In the genomic region with DNA sequence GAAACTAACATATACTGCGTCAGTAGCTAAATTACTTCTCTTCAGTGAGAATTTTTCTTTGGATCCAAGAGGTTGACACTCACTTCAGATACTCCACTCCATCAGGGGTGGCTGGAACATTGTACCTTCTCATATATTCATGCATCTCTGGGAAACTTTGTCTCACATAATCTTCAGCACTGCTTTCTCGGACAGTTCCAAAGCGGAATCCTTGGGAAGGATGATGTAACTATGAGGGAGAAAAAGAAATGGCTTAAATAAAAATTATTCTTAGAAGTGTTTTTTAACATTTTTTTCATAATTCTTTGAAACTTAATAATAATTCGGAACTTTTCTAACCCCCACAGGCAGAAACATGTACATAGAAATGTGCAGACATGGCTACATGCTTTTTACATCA, we compare ENCODE assay signal across 24 cellular contexts. TPM values are rescaled to one million over a fixed set of nuclear protein-coding genes. Genes with fewer than 3 reads are reported as not detected.
DNase-seq lines count a peak whose midpoint lies in the region; ATAC-seq and TF ChIP-seq lines count a peak whose summit lies in the region.
"Had no signal": no experiment of that assay in that cellular context is flagged by ENCODE, and none has a peak within 500 bp of the region (broad histone marks: within the 10 kb centered on the region; RNA-seq: fewer than 3 reads in every experiment).

No MANE protein-coding gene starts in this region.

- CTCF ChIA-PET in RWPE1 (lab: Yijun Ruan, JAX) = no interaction called here

- DNase-seq in DMS53 (lab: John Stamatoyannopoulos, UW) (peak; percentile 20), DMS53 treated with DMSO at 0.1 percent for 48 hours (lab: John Stamatoyannopoulos, UW; ENCODE audit: unreplicated experiment) (no peak), RWPE1 (ENCODE audit: low spot score) (peak; percentile 27), endothelial cell (ENCODE audit: low spot score) (peak; percentile 43), renal cortical epithelial cell (ENCODE audit: low read depth) (peak; percentile 4), mucosa of descending colon (no peak), posterior vena cava (ENCODE audit: low spot score) (no peak)
- DNase-seq: 8988T; activated CD4-positive, alpha-beta T cell treated with anti-CD3 and anti-CD28 coated beads for 48 hours; activated CD8-positive, alpha-beta memory T cell treated with anti-CD3 and anti-CD28 coated beads, Interleukin-2, amount 50 U/mL, for 48 hours; activated naive CD4-positive, alpha-beta T cell; dermis blood vessel endothelial cell; DND-41; heart left ventricle; mesenchymal stem cell; NCI-H187 treated with DMSO at 0.1 percent for 48 hours; NCI-H446 treated with DMSO at 0.1 percent for 48 hours; stimulated activated naive CD8-positive, alpha-beta T cell treated with anti-CD3 and anti-CD28 coated beads, Interleukin-15, Interleukin-2, amounts not matched to agents 100 U/mL and 50 U/mL, for 24 hours; T-helper 9 cell; upper lobe of left lung had no signal

- H3K36me3 ChIP-seq in mucosa of descending colon (ENCODE audit: low read depth) = no peaks in the 10 kb centered on the region
- H3K36me3 ChIP-seq: heart left ventricle, upper lobe of left lung had no signal

- intact Hi-C loops in mucosa of descending colon (cut with DNase I, micrococcal nuclease) = no loop called here
- intact Hi-C loops in posterior vena cava (cut with DNase I) = no loop called here

- no peaks in the 10 kb centered on the region for H3K9me3 ChIP-seq in mucosa of descending colon
- H3K9me3 ChIP-seq: heart left ventricle, upper lobe of left lung had no signal

- ATAC-seq in mucosa of descending colon (no peak), HG02798 (IDR thresholded peaks at IDR 0.05; ENCODE audit: poor library complexity, unreplicated experiment) (no peak)
- ATAC-seq: heart left ventricle; stimulated activated naive CD8-positive, alpha-beta T cell treated with anti-CD3 and anti-CD28 coated beads, Interleukin-15, Interleukin-2, amounts not matched to agents 100 U/mL and 50 U/mL, for 24 hours had no signal

- H3K27ac Mint-ChIP-seq in endothelial cell (ENCODE audit: unreplicated experiment) = no peak overlapping the region

- no peak overlapping the region for H3K4me3 Mint-ChIP-seq in endothelial cell (ENCODE audit: unreplicated experiment)
- H3K4me3 Mint-ChIP-seq: neural crest cell had no signal

- no peak overlapping the region for H3K27ac ChIP-seq in RWPE1
- H3K27ac ChIP-seq: C4-2B, heart left ventricle, upper lobe of left lung had no signal

- no peaks in the 10 kb centered on the region for H3K9me3 Mint-ChIP-seq in endothelial cell (ENCODE audit: unreplicated experiment)

- TF ChIP-seq CTCF in RWPE1 (conservative IDR thresholded peaks at IDR 0.05; ENCODE audit: low read depth) = no peak
- TF ChIP-seq CTCF in endothelial cell (IDR thresholded peaks at IDR 0.05; ENCODE audit: unreplicated experiment) = no peak
- TF ChIP-seq CTCF in mucosa of descending colon (IDR thresholded peaks at IDR 0.05) = no peak

- peaks cover 43% of the 10 kb centered on the region for H3K4me1 Mint-ChIP-seq in endothelial cell (ENCODE audit: unreplicated experiment)
- H3K4me1 Mint-ChIP-seq: neural crest cell had no signal

- POLR2A ChIA-PET in RWPE1 (lab: Yijun Ruan, JAX; ENCODE audit: low non-redundant PET) = no interaction called here

- peaks cover 2% of the 10 kb centered on the region for H3K27me3 Mint-ChIP-seq in endothelial cell (ENCODE audit: unreplicated experiment)

- H3K36me3 Mint-ChIP-seq in endothelial cell (ENCODE audit: low read depth, unreplicated experiment) = peaks cover 12% of the 10 kb centered on the region

- no peaks in the 10 kb centered on the region for H3K4me1 ChIP-seq in mucosa of descending colon (ENCODE audit: low read depth)
- H3K4me1 ChIP-seq: heart left ventricle, upper lobe of left lung had no signal

- no peak overlapping the region for H3K4me3 ChIP-seq in mucosa of descending colon
- H3K4me3 ChIP-seq: heart left ventricle, upper lobe of left lung had no signal

RNA-seq across cellular contexts. Expression of a gene that starts 33.4 kb away (rescaled TPM):
- 2.2 TPM for total RNA-seq in endothelial cell (ENCODE audit: unreplicated experiment)
- not detected in 2 replicates for total RNA-seq in renal cortical epithelial cell
- total RNA-seq in mucosa of descending colon = not detected
- total RNA-seq in posterior vena cava = not detected
- total RNA-seq: dermis blood vessel endothelial cell, heart left ventricle, neural crest cell, SK-MEL-5, upper lobe of left lung had no signal

Comparison
In these comparisons a context has a peak if more than half of its experiments do, and no peak if none do; other contexts are left out.
1. DNase-seq: peak in DMS53 (single experiment), RWPE1 (single experiment), endothelial cell (single experiment) and renal cortical epithelial cell (single experiment); none in DMS53 treated with DMSO at 0.1 percent for 48 hours (single experiment), mucosa of descending colon (0 of 3) and posterior vena cava (single experiment).